Comparison of ENCODE assay signal across 30 cellular contexts in genomic region chr3:69107841-69108240, GRCh38. TPM values are rescaled to one million over a fixed set of nuclear protein-coding genes. Genes with fewer than 3 reads are reported as not detected.
DNase-seq lines count a peak whose midpoint lies in the region; ATAC-seq and TF ChIP-seq lines count a peak whose summit lies in the region.
"Had no signal": no experiment of that assay in that cellular context is flagged by ENCODE, and none has a peak within 500 bp of the region (broad histone marks: within the 10 kb centered on the region; RNA-seq: fewer than 3 reads in every experiment).

No MANE protein-coding gene starts in this region.

- POLR2A ChIA-PET in RWPE1 (lab: Yijun Ruan, JAX; ENCODE audit: low non-redundant PET): no interaction called here

- H3K4me3 Mint-ChIP-seq in natural killer cell: no peak overlapping the region
- H3K4me3 Mint-ChIP-seq in natural killer cell treated with Interleukin-12 subunit alpha and Interleukin-12 subunit beta and Interleukin-15 and Interleukin-18, amount 100 ng/mL, for 72 hours: no peak overlapping the region
- H3K4me3 Mint-ChIP-seq in effector memory CD8-positive, alpha-beta T cell: no peak overlapping the region
- H3K4me3 Mint-ChIP-seq: activated CD8-positive, alpha-beta T cell treated with anti-CD3 and anti-CD28 coated beads for 36 hours; activated naive CD8-positive, alpha-beta T cell treated with anti-CD3 and anti-CD28 coated beads for 36 hours had no signal

- H3K27ac ChIP-seq in RWPE1: no peak overlapping the region
- H3K27ac ChIP-seq: C4-2B, epithelial cell of prostate, SJSA1 had no signal

- H3K9me3 Mint-ChIP-seq in natural killer cell: no peaks in the 10 kb centered on the region
- H3K9me3 Mint-ChIP-seq in natural killer cell treated with Interleukin-12 subunit alpha and Interleukin-12 subunit beta and Interleukin-15 and Interleukin-18, amount 100 ng/mL, for 72 hours: no peaks in the 10 kb centered on the region
- H3K9me3 Mint-ChIP-seq in effector memory CD8-positive, alpha-beta T cell: no peaks in the 10 kb centered on the region
- H3K9me3 Mint-ChIP-seq: activated CD8-positive, alpha-beta T cell treated with anti-CD3 and anti-CD28 coated beads for 36 hours; activated naive CD8-positive, alpha-beta T cell treated with anti-CD3 and anti-CD28 coated beads for 36 hours; activated T-helper 2 cell treated with anti-CD3 and anti-CD28 coated beads, Interferon-gamma antibody, Interleukin-2, Interleukin-4, amounts not matched to agents 10 μg/mL and 5 μg/mL and 100 μg/mL, durations not matched to agents 14 hours and 24 hours and 36 hours had no signal

- H3K36me3 Mint-ChIP-seq in natural killer cell: peaks cover 24% of the 10 kb centered on the region
- H3K36me3 Mint-ChIP-seq in natural killer cell treated with Interleukin-12 subunit alpha and Interleukin-12 subunit beta and Interleukin-15 and Interleukin-18, amount 100 ng/mL, for 72 hours: peaks cover 16% of the 10 kb centered on the region
- peaks cover 36% of the 10 kb centered on the region for H3K36me3 Mint-ChIP-seq in effector memory CD8-positive, alpha-beta T cell (ENCODE audit: insufficient read depth)

- H3K4me1 Mint-ChIP-seq in natural killer cell: peaks cover 14% of the 10 kb centered on the region in 2 donors
- H3K4me1 Mint-ChIP-seq in natural killer cell treated with Interleukin-12 subunit alpha and Interleukin-12 subunit beta and Interleukin-15 and Interleukin-18, amount 100 ng/mL, for 72 hours (ENCODE audit: low read depth in 2 of 2): peaks cover 8 to 9% of the 10 kb centered on the region in 2 donors
- peaks cover 8 to 17% of the 10 kb centered on the region in 2 donors for H3K4me1 Mint-ChIP-seq in effector memory CD8-positive, alpha-beta T cell (ENCODE audit: low read depth in 2 of 2)

- intact Hi-C loops in natural killer cell (cut with micrococcal nuclease) (no loop called here), posterior vena cava (cut with DNase I) (no loop called here)

- no peak for ATAC-seq in natural killer cell
- no peak for ATAC-seq in natural killer cell treated with Interleukin-12 subunit alpha and Interleukin-12 subunit beta and Interleukin-15 and Interleukin-18, amount 100 ng/mL, for 72 hours
- ATAC-seq in effector memory CD8-positive, alpha-beta T cell (replicated peaks): no peak
- ATAC-seq: activated CD8-positive, alpha-beta T cell treated with anti-CD3 and anti-CD28 coated beads for 36 hours; left cardiac atrium; sciatic nerve had no signal

- no peak for TF ChIP-seq CTCF in natural killer cell (IDR thresholded peaks at IDR 0.05)
- TF ChIP-seq CTCF in RWPE1 (conservative IDR thresholded peaks at IDR 0.05; ENCODE audit: low read depth): no peak

- H3K27ac Mint-ChIP-seq in natural killer cell: peak overlapping the region; percentile 16 to 47
- H3K27ac Mint-ChIP-seq in natural killer cell treated with Interleukin-12 subunit alpha and Interleukin-12 subunit beta and Interleukin-15 and Interleukin-18, amount 100 ng/mL, for 72 hours: no peak overlapping the region
- peak overlapping the region; percentile 3 to 13 for H3K27ac Mint-ChIP-seq in effector memory CD8-positive, alpha-beta T cell
- H3K27ac Mint-ChIP-seq: activated CD8-positive, alpha-beta T cell treated with anti-CD3 and anti-CD28 coated beads for 36 hours; activated naive CD8-positive, alpha-beta T cell treated with anti-CD3 and anti-CD28 coated beads for 36 hours; activated T-helper 2 cell treated with anti-CD3 and anti-CD28 coated beads, Interferon-gamma antibody, Interleukin-2, Interleukin-4, amounts not matched to agents 10 μg/mL and 5 μg/mL and 100 μg/mL, durations not matched to agents 14 hours and 24 hours and 36 hours had no signal

- no peaks in the 10 kb centered on the region for H3K27me3 Mint-ChIP-seq in natural killer cell (ENCODE audit: low read depth in 2 of 2)
- no peaks in the 10 kb centered on the region for H3K27me3 Mint-ChIP-seq in natural killer cell treated with Interleukin-12 subunit alpha and Interleukin-12 subunit beta and Interleukin-15 and Interleukin-18, amount 100 ng/mL, for 72 hours
- H3K27me3 Mint-ChIP-seq in effector memory CD8-positive, alpha-beta T cell: no peaks in the 10 kb centered on the region
- H3K27me3 Mint-ChIP-seq: activated CD8-positive, alpha-beta T cell treated with anti-CD3 and anti-CD28 coated beads for 36 hours; activated naive CD8-positive, alpha-beta T cell treated with anti-CD3 and anti-CD28 coated beads for 36 hours had no signal

- CTCF ChIA-PET in RWPE1 (lab: Yijun Ruan, JAX): no interaction called here

- no peak for DNase-seq in natural killer cell
- no peak for DNase-seq in natural killer cell treated with Interleukin-12 subunit alpha and Interleukin-12 subunit beta and Interleukin-15 and Interleukin-18, amount 100 ng/mL, for 72 hours (ENCODE audit: low spot score)
- DNase-seq in NCI-H524 treated with DMSO at 0.1 percent for 48 hours (lab: John Stamatoyannopoulos, UW): peak; percentile 78
- DNase-seq in effector memory CD8-positive, alpha-beta T cell: no peak
- DNase-seq in posterior vena cava (ENCODE audit: low spot score): no peak
- no peak for DNase-seq in NCI-H1694 (lab: John Stamatoyannopoulos, UW)
- DNase-seq in RWPE1 (ENCODE audit: low spot score): no peak
- DNase-seq: activated CD4-positive, CD25-positive, alpha-beta regulatory T cell; activated CD8-positive, alpha-beta memory T cell treated with anti-CD3 and anti-CD28 coated beads, Interleukin-2, amount 50 U/mL, for 48 hours; activated CD8-positive, alpha-beta T cell treated with anti-CD3 and anti-CD28 coated beads for 36 hours; activated naive CD8-positive, alpha-beta T cell treated with anti-CD3 and anti-CD28 coated beads for 36 hours; aorta; effector CD4-positive, alpha-beta T cell; hypothalamus; Kasumi-1; left cardiac atrium; NCI-H1417 treated with DMSO at 0.1 percent for 48 hours; NCI-H2227 treated with DMSO at 0.1 percent for 48 hours; stimulated activated CD4-positive, alpha-beta T cell treated with anti-CD3 and anti-CD28 coated beads, Interleukin-12 subunit alpha, Interleukin-12 subunit beta, amount 100 ng/mL, for 4 hours; stimulated activated CD4-positive, alpha-beta T cell treated with anti-CD3 and anti-CD28 coated beads, Interleukin-2, amount 100 ng/mL, for 48 hours; trophoblast cell had no signal

RNA-seq across cellular contexts. Expression of gene LMOD3, which starts 14.6 kb away (rescaled TPM):
- not detected for total RNA-seq in natural killer cell
- not detected for total RNA-seq in natural killer cell treated with Interleukin-12 subunit alpha and Interleukin-12 subunit beta and Interleukin-15 and Interleukin-18, amount 100 ng/mL, for 72 hours
- total RNA-seq in posterior vena cava: not detected
- total RNA-seq: activated CD8-positive, alpha-beta T cell treated with anti-CD3 and anti-CD28 coated beads for 36 hours; activated naive CD8-positive, alpha-beta T cell treated with anti-CD3 and anti-CD28 coated beads for 36 hours; activated T-helper 2 cell treated with anti-CD3 and anti-CD28 coated beads, Interferon-gamma antibody, Interleukin-2, Interleukin-4, amounts not matched to agents 10 μg/mL and 5 μg/mL and 100 μg/mL, durations not matched to agents 14 hours and 24 hours and 36 hours; bronchial epithelial cell; Daoy; glomerular endothelial cell; RPMI7951; SJSA1 had no signal

RNA-seq across cellular contexts. Expression of gene ARL6IP5, which starts 23.1 kb away (rescaled TPM):
- total RNA-seq in natural killer cell (100 to 1,000 TPM in 2 of 3 donors, 10 to 100 TPM in 1; 98.1 to 132 (median 105) TPM), posterior vena cava (100 to 1,000 TPM; 153 to 174 TPM)
- total RNA-seq in natural killer cell treated with Interleukin-12 subunit alpha and Interleukin-12 subunit beta and Interleukin-15 and Interleukin-18, amount 100 ng/mL, for 72 hours: 100 to 1,000 TPM; 110 to 135 TPM

RNA-seq across cellular contexts. Expression of gene UBA3, which starts 27.7 kb away (rescaled TPM):
- total RNA-seq in natural killer cell: 10 to 100 TPM; 72.0 to 87.7 (median 72.8) TPM
- total RNA-seq in natural killer cell treated with Interleukin-12 subunit alpha and Interleukin-12 subunit beta and Interleukin-15 and Interleukin-18, amount 100 ng/mL, for 72 hours: 100 to 1,000 TPM in 1 of 2 donors, 10 to 100 TPM in 1; 93.4 to 111 TPM
- total RNA-seq in posterior vena cava: 10 to 100 TPM; 53.0 to 57.9 TPM

RNA-seq across cellular contexts. Expression of gene TMF1, which starts 55.7 kb away (rescaled TPM):
- total RNA-seq in natural killer cell (100 to 1,000 TPM in 1 of 3 donors, 10 to 100 TPM in 2; 76.9 to 110 (median 85.5) TPM), posterior vena cava (10 to 100 TPM; 30.7 to 41.0 TPM)
- total RNA-seq in natural killer cell treated with Interleukin-12 subunit alpha and Interleukin-12 subunit beta and Interleukin-15 and Interleukin-18, amount 100 ng/mL, for 72 hours: 10 to 100 TPM; 42.2 to 43.7 TPM

Comparison
In these comparisons a context has a peak if more than half of its experiments do, and no peak if none do; other contexts are left out.
1. H3K27ac Mint-ChIP-seq: peak in natural killer cell (2 of 2) and effector memory CD8-positive, alpha-beta T cell (2 of 2); none in natural killer cell treated with Interleukin-12 subunit alpha and Interleukin-12 subunit beta and Interleukin-15 and Interleukin-18, amount 100 ng/mL, for 72 hours (0 of 2).